In genomic region chr11:15970506-15971214, GRCh38 we compare ENCODE assay signal across 2 cellular contexts.
A peak's percentile ranks its signal among the peaks of the same experiment; 100 is the strongest.
TF ChIP-seq lines count a peak whose summit lies in the region.

No MANE protein-coding gene starts in this region.

TF ChIP-seq in IMR-90, 13 proteins besides CTCF, POLR2A, EP300 and RAD21:
- TF ChIP-seq MAZ (IDR thresholded peaks at IDR 0.05; ENCODE audit: borderline replicate concordance, low read depth, low read length) (no peak), RCOR1 (IDR thresholded peaks at IDR 0.05; ENCODE audit: insufficient replicate concordance, low read length) (no peak), RFX5 (IDR thresholded peaks at IDR 0.05; ENCODE audit: low read depth, low read length) (no peak), CEBPB (IDR thresholded peaks at IDR 0.05; ENCODE audit: low read depth, low read length) (no peak), BHLHE40 (IDR thresholded peaks at IDR 0.05; ENCODE audit: low read depth, low read length) (no peak), USF2 (IDR thresholded peaks at IDR 0.05; ENCODE audit: low read depth, low read length) (no peak), NFE2L2 (IDR thresholded peaks at IDR 0.05; ENCODE audit: low read depth, low read length) (no peak), ELK1 (IDR thresholded peaks at IDR 0.05; ENCODE audit: borderline replicate concordance, low read depth, low read length) (no peak), MXI1 (IDR thresholded peaks at IDR 0.05; ENCODE audit: borderline replicate concordance, low read depth, low read length) (no peak), CHD1 (IDR thresholded peaks at IDR 0.05; ENCODE audit: low read depth, low read length) (no peak), SMC3 (IDR thresholded peaks at IDR 0.05; ENCODE audit: low read depth, low read length) (no peak), MAFK (IDR thresholded peaks at IDR 0.05; ENCODE audit: low read depth, low read length) (no peak), FOS (IDR thresholded peaks at IDR 0.05; ENCODE audit: low read depth, low read length) (no peak)

TF ChIP-seq in GM12878, 131 proteins besides CTCF, POLR2A, EP300 and RAD21:
- no peak for TF ChIP-seq SPI1 (IDR thresholded peaks at IDR 0.05; ENCODE audit: borderline replicate concordance, insufficient read depth, low read depth, low read length)
- TF ChIP-seq ZNF687 (IDR thresholded peaks at IDR 0.05), result 0 out of 2 replicates have a peak, but pooled peaks have one; percentile 26
